8 cellular contexts compared by ENCODE assay signal in genomic region chr6:13908955-13909381, GRCh38. TPM values are rescaled to one million over a fixed set of nuclear protein-coding genes. Genes with fewer than 3 reads are reported as not detected.
DNase-seq lines count a peak whose midpoint lies in the region; ATAC-seq and TF ChIP-seq lines count a peak whose summit lies in the region.

No MANE protein-coding gene starts in this region.

- H3K36me3 ChIP-seq in Caco-2 (ENCODE audit: control insufficient read depth, insufficient read depth, low read length) = no peaks in the 10 kb centered on the region
- no peaks in the 10 kb centered on the region for H3K36me3 ChIP-seq in HEK293 (ENCODE audit: control insufficient read depth in 2 of 2, insufficient read depth in 1 of 2, low read length in 2 of 2)
- H3K36me3 ChIP-seq in upper lobe of right lung = no peaks in the 10 kb centered on the region

- peaks cover 12% of the 10 kb centered on the region for H3K4me1 ChIP-seq in Caco-2
- H3K4me1 ChIP-seq in HEK293 (ENCODE audit: control insufficient read depth, insufficient read depth, low read length) = peaks cover 3% of the 10 kb centered on the region; the same call in 1 of the 2 replicates
- no peaks in the 10 kb centered on the region for H3K4me1 ChIP-seq in upper lobe of right lung

- no peaks in the 10 kb centered on the region for H3K9me3 Mint-ChIP-seq in Caco-2 (ENCODE audit: unreplicated experiment)
- H3K9me3 Mint-ChIP-seq in activated B cell treated with CpG ODN at 0.5 μM for 24 hours = no peaks in the 10 kb centered on the region
- no peaks in the 10 kb centered on the region for H3K9me3 Mint-ChIP-seq in effector memory CD8-positive, alpha-beta T cell
- H3K9me3 Mint-ChIP-seq in mesothelial cell of epicardium = no peaks in the 10 kb centered on the region

- POLR2A ChIA-PET in Caco-2 (lab: Charles Lee) = interaction anchor here (0.6 kb wide), 1 partner anchor 93 kb away, joined by 4 read pairs; no protein-coding TSS in a partner anchor
- POLR2A ChIA-PET in HEK293 (lab: Yijun Ruan, JAX) = interaction anchor here (1.1 kb wide), 1 partner anchor 16 kb away, joined by 5 read pairs; the partner anchor contains the start of gene RNF182
- POLR2A ChIA-PET in activated B cell treated with CpG ODN at 0.5 μM for 24 hours (lab: Charles Lee) = interaction anchor here (0.7 kb wide), 1 partner anchor 186 kb away, joined by 3 read pairs; no protein-coding TSS in a partner anchor

- H3K36me3 Mint-ChIP-seq in Caco-2 (ENCODE audit: insufficient read depth, unreplicated experiment) (no peaks in the 10 kb centered on the region), activated B cell treated with CpG ODN at 0.5 μM for 24 hours (ENCODE audit: low read depth) (no peaks in the 10 kb centered on the region), mesothelial cell of epicardium (no peaks in the 10 kb centered on the region)
- no peaks in the 10 kb centered on the region for H3K36me3 Mint-ChIP-seq in effector memory CD8-positive, alpha-beta T cell (ENCODE audit: insufficient read depth)

- H3K27ac Mint-ChIP-seq in Caco-2 (ENCODE audit: unreplicated experiment) (no peak overlapping the region), activated B cell treated with CpG ODN at 0.5 μM for 24 hours (no peak overlapping the region), mesothelial cell of epicardium (no peak overlapping the region)
- no peak overlapping the region for H3K27ac Mint-ChIP-seq in effector memory CD8-positive, alpha-beta T cell

- H3K4me3 ChIP-seq in Caco-2 (ENCODE audit: low read depth, low read length) (no peak overlapping the region), HEK293 (ENCODE audit: low read depth, low read length) (no peak overlapping the region), upper lobe of right lung (no peak overlapping the region)

- H3K4me3 Mint-ChIP-seq in Caco-2 (ENCODE audit: unreplicated experiment) = no peak overlapping the region
- H3K4me3 Mint-ChIP-seq in activated B cell treated with CpG ODN at 0.5 μM for 24 hours = no peak overlapping the region
- no peak overlapping the region for H3K4me3 Mint-ChIP-seq in effector memory CD8-positive, alpha-beta T cell
- no peak overlapping the region for H3K4me3 Mint-ChIP-seq in mesothelial cell of epicardium

- BruUV-seq in Caco-2 (replicated peaks; lab: Mats Ljungman, UMichigan) = no TSS peak

- intact Hi-C loops in Caco-2 (cut with micrococcal nuclease; ENCODE audit: unreplicated experiment) = loop anchor here (1.0 kb wide), 4 partner anchors 114 to 235 kb away; no protein-coding TSS in a partner anchor
- intact Hi-C loops in activated B cell treated with CpG ODN at 0.5 μM for 24 hours (cut with micrococcal nuclease) = loop anchor here (1.0 to 10.0 kb wide), 10 partner anchors 137 to 1714 kb away; partner anchors contain the start of gene JARID2
- intact Hi-C loops in upper lobe of right lung (cut with DNase I) = loop anchor here (5.0 kb wide), 1 partner anchor 238 kb away; no protein-coding TSS in a partner anchor

- H3K9me3 ChIP-seq in Caco-2 (no peaks in the 10 kb centered on the region), HEK293 (ENCODE audit: control insufficient read depth, insufficient read depth, low read depth, low read length) (no peaks in the 10 kb centered on the region), upper lobe of right lung (no peaks in the 10 kb centered on the region)

- H3K4me1 Mint-ChIP-seq in Caco-2 (ENCODE audit: low read depth, unreplicated experiment) = peaks cover 11% of the 10 kb centered on the region
- H3K4me1 Mint-ChIP-seq in activated B cell treated with CpG ODN at 0.5 μM for 24 hours = peaks cover 5% of the 10 kb centered on the region
- no peaks in the 10 kb centered on the region for H3K4me1 Mint-ChIP-seq in effector memory CD8-positive, alpha-beta T cell (ENCODE audit: low read depth in 2 of 2)
- peaks cover 6% of the 10 kb centered on the region for H3K4me1 Mint-ChIP-seq in mesothelial cell of epicardium

- CTCF ChIA-PET in Caco-2 (lab: Charles Lee) (interaction anchor here (0.8 to 1.5 kb wide), 5 partner anchors 35 to 236 kb away, joined by 3 to 24 read pairs (median 4); no protein-coding TSS in a partner anchor), HEK293 (lab: Yijun Ruan, JAX) (interaction anchor here (0.6 to 18.4 kb wide), 76 partner anchors 9 to 1716 kb away, joined by 3 to 353 read pairs (median 4); partner anchors contain the start of gene RNF182), activated B cell treated with CpG ODN at 0.5 μM for 24 hours (lab: Charles Lee) (interaction anchor here (0.7 to 8.6 kb wide), 26 partner anchors 8 to 1715 kb away, joined by 3 to 168 read pairs (median 5); no protein-coding TSS in a partner anchor)

- no peaks in the 10 kb centered on the region for H3K27me3 Mint-ChIP-seq in Caco-2 (ENCODE audit: insufficient read depth, unreplicated experiment)
- H3K27me3 Mint-ChIP-seq in activated B cell treated with CpG ODN at 0.5 μM for 24 hours = peaks cover 4% of the 10 kb centered on the region
- H3K27me3 Mint-ChIP-seq in effector memory CD8-positive, alpha-beta T cell = peaks cover 18 to 25% of the 10 kb centered on the region in 2 donors
- peaks cover 19% of the 10 kb centered on the region for H3K27me3 Mint-ChIP-seq in mesothelial cell of epicardium (ENCODE audit: low read depth)

- ATAC-seq in activated B cell treated with CpG ODN at 0.5 μM for 24 hours (ENCODE audit: low read depth) (peak; percentile 80), upper lobe of right lung (peak; percentile 90), HG03097 (IDR thresholded peaks at IDR 0.05; ENCODE audit: low FRiP score, unreplicated experiment) (no peak)
- peak; percentile 73 for ATAC-seq in effector memory CD8-positive, alpha-beta T cell (replicated peaks)

- DNase-seq in Caco-2 (peak; percentile 62 to 66), NCI-H226 (peak; percentile 11), activated B cell treated with CpG ODN at 0.5 μM for 24 hours (no peak), mesothelial cell of epicardium (ENCODE audit: low spot score in 2 of 2, unreplicated experiment in 2 of 2) (peak in 1 of 2 experiments; percentile 27), upper lobe of right lung (no peak)
- DNase-seq in effector memory CD8-positive, alpha-beta T cell = peak; percentile 21 to 33 (median 24)

- H3K27ac ChIP-seq in HEK293 (ENCODE audit: extremely low read depth, low read depth, low read length) (no peak overlapping the region), upper lobe of right lung (no peak overlapping the region)

- H3K27me3 ChIP-seq in Caco-2 (replicated peaks; ENCODE audit: control insufficient read depth, insufficient read depth, low read length) = no peaks in the 10 kb centered on the region
- H3K27me3 ChIP-seq in upper lobe of right lung = peaks cover 10% of the 10 kb centered on the region

- TF ChIP-seq CTCF in Caco-2 (IDR thresholded peaks at IDR 0.05; ENCODE audit: insufficient read depth in 1 of 2, low read depth in 1 of 2, low read length in 1 of 2, severe bottlenecking in 1 of 2, unreplicated experiment in 1 of 2) = peak; percentile 74 to 75
- TF ChIP-seq CTCF in HEK293 (tag by site-specific recombination; IDR thresholded peaks at IDR 0.05) = peak; percentile 68; the same call in 1 of the 2 replicates
- TF ChIP-seq CTCF in activated B cell treated with CpG ODN at 0.5 μM for 24 hours (IDR thresholded peaks at IDR 0.05) = peak; percentile 91
- TF ChIP-seq CTCF in mesothelial cell of epicardium (IDR thresholded peaks at IDR 0.05; ENCODE audit: unreplicated experiment) = peak; percentile 74
- TF ChIP-seq CTCF in upper lobe of right lung (IDR thresholded peaks at IDR 0.05) = peak; percentile 81

TF ChIP-seq in HEK293, 187 proteins besides CTCF, POLR2A, EP300 and RAD21:
- no peak for TF ChIP-seq MZF1 (tag by site-specific recombination; IDR thresholded peaks at IDR 0.05; ENCODE audit: borderline replicate concordance)
- TF ChIP-seq ZNF660 (tag by site-specific recombination; IDR thresholded peaks at IDR 0.05) = 0 out of 2 replicates have a peak, but pooled peaks have one; percentile 40
- TF ChIP-seq ZSCAN23 (tag by site-specific recombination; IDR thresholded peaks at IDR 0.05) = no peak
- TF ChIP-seq ZNF561 (tag by site-specific recombination; IDR thresholded peaks at IDR 0.05; ENCODE audit: borderline replicate concordance) = 0 out of 2 replicates have a peak, but pooled peaks have one; percentile 42
- 0 out of 2 replicates have a peak, but pooled peaks have one; percentile 19 for TF ChIP-seq ZNF2 (tag by site-specific recombination; IDR thresholded peaks at IDR 0.05)
- peak; percentile 56; the same call in 1 of the 2 replicates for TF ChIP-seq ZBTB17 (tag by site-specific recombination; IDR thresholded peaks at IDR 0.05)
- TF ChIP-seq ZNF654 (tag by site-specific recombination; IDR thresholded peaks at IDR 0.05; ENCODE audit: low read depth) = peak; percentile 98
- TF ChIP-seq TCF7L2 (IDR thresholded peaks at IDR 0.05; ENCODE audit: borderline replicate concordance, low read depth, low read length) = peak; percentile 54; the same call in 1 of the 2 replicates
- peak; percentile 57; the same call in 1 of the 2 replicates for TF ChIP-seq PRDM1 (tag by site-specific recombination; IDR thresholded peaks at IDR 0.05)
TF ChIP-seq in HEK293: peak in this region for 7.

RNA-seq across cellular contexts. Expression of gene RNF182, which starts 15.8 kb away (rescaled TPM):
- total RNA-seq in Caco-2 (2022) (0.39 and 1.1 TPM in 2 replicates), activated B cell treated with CpG ODN at 0.5 μM for 24 hours (0.15 TPM in 1 of 2 replicates, not detected in the other), mesothelial cell of epicardium (4.1 to 5.1 TPM (median 4.2 TPM) in 3 replicates), upper lobe of right lung (6.1 TPM)

Comparison
In these comparisons a context has a peak if more than half of its experiments do, and no peak if none do; other contexts are left out.
1. DNase-seq: peak in Caco-2 (2 of 2), NCI-H226 (single experiment) and effector memory CD8-positive, alpha-beta T cell (3 of 3); none in activated B cell treated with CpG ODN at 0.5 μM for 24 hours (single experiment) and upper lobe of right lung (single experiment).
2. Peak in every context shown above with its lines, with median percentiles within 50 percentile points of each other: CTCF ChIP-seq.